In genomic region chr1:104760017-104760416, GRCh38 we compare ENCODE assay signal across 10 cellular contexts.
A peak's percentile ranks its signal among the peaks of the same experiment; 100 is the strongest.
DNase-seq lines count a peak whose midpoint lies in the region; ATAC-seq lines count a peak whose summit lies in the region.
"Had no signal": no experiment of that assay in that cellular context is flagged by ENCODE, and none has a peak within 500 bp of the region (broad histone marks: within the 10 kb centered on the region; RNA-seq: fewer than 3 reads in every experiment).

No MANE protein-coding gene starts in this region.

- no peaks in the 10 kb centered on the region for H3K36me3 Mint-ChIP-seq in stimulated activated effector memory CD8-positive, alpha-beta T cell treated with anti-CD3 and anti-CD28 coated beads, Interleukin-12 subunit alpha, Interleukin-12 subunit beta, amount 100 ng/mL, for 72 hours

- peak; percentile 94 for ATAC-seq in GM19452 (IDR thresholded peaks at IDR 0.05; ENCODE audit: unreplicated experiment)
- peak; percentile 96 for ATAC-seq in HG02973 (IDR thresholded peaks at IDR 0.05; ENCODE audit: unreplicated experiment)
- no peak for ATAC-seq in stimulated activated effector memory CD8-positive, alpha-beta T cell treated with anti-CD3 and anti-CD28 coated beads, Interleukin-12 subunit alpha, Interleukin-12 subunit beta, amount 100 ng/mL, for 72 hours
- ATAC-seq: A549 had no signal

- no peak overlapping the region for H3K4me3 Mint-ChIP-seq in stimulated activated effector memory CD8-positive, alpha-beta T cell treated with anti-CD3 and anti-CD28 coated beads, Interleukin-12 subunit alpha, Interleukin-12 subunit beta, amount 100 ng/mL, for 72 hours

- H3K27ac Mint-ChIP-seq in stimulated activated effector memory CD8-positive, alpha-beta T cell treated with anti-CD3 and anti-CD28 coated beads, Interleukin-12 subunit alpha, Interleukin-12 subunit beta, amount 100 ng/mL, for 72 hours = no peak overlapping the region

- no peaks in the 10 kb centered on the region for H3K4me1 Mint-ChIP-seq in stimulated activated effector memory CD8-positive, alpha-beta T cell treated with anti-CD3 and anti-CD28 coated beads, Interleukin-12 subunit alpha, Interleukin-12 subunit beta, amount 100 ng/mL, for 72 hours

- peak; percentile 2 for DNase-seq in CD1c-positive myeloid dendritic cell (ENCODE audit: extremely low spot score)
- DNase-seq in NAMALWA (ENCODE audit: low spot score) = peak; percentile 58
- DNase-seq in stimulated activated effector memory CD8-positive, alpha-beta T cell treated with anti-CD3 and anti-CD28 coated beads, Interleukin-12 subunit alpha, Interleukin-12 subunit beta, amount 100 ng/mL, for 72 hours (ENCODE audit: low spot score in 2 of 2) = no peak
- no peak for DNase-seq in NCI-H1436 (lab: John Stamatoyannopoulos, UW)
- DNase-seq in GF-D8 (lab: John Stamatoyannopoulos, UW) = no peak
- no peak for DNase-seq in GDM1 (lab: John Stamatoyannopoulos, UW)
- DNase-seq: NCI-H82 had no signal

- peaks cover 16% of the 10 kb centered on the region for H3K9me3 Mint-ChIP-seq in stimulated activated effector memory CD8-positive, alpha-beta T cell treated with anti-CD3 and anti-CD28 coated beads, Interleukin-12 subunit alpha, Interleukin-12 subunit beta, amount 100 ng/mL, for 72 hours

Comparison
In these comparisons a context has a peak if more than half of its experiments do, and no peak if none do; other contexts are left out.
1. DNase-seq: peak in CD1c-positive myeloid dendritic cell (single experiment) and NAMALWA (single experiment); none in stimulated activated effector memory CD8-positive, alpha-beta T cell treated with anti-CD3 and anti-CD28 coated beads, Interleukin-12 subunit alpha, Interleukin-12 subunit beta, amount 100 ng/mL, for 72 hours (0 of 2), NCI-H1436 (single experiment), GF-D8 (single experiment) and GDM1 (single experiment).